1 cellular context compared by ENCODE assay signal in the genomic region with DNA sequence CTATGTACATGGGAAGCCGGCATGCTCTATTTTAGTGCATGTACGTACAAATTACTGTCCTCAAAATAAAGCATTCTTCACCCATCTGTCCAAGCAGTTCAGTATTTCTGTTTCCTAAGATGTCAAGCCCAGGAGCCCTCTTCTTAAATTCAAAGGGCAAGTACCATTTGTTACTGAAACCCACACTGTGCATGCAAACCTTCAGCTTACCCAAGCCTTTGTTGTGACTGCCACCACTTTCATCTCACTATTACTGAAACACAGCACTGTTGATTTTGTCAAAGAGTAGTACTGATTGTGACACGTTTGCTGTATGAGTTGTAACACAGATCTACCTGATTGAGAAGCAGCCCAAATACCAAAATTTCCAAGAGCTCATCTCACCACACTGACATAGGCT.
TF ChIP-seq lines count a peak whose summit lies in the region.

No MANE protein-coding gene starts in this region.

TF ChIP-seq in H1, 55 proteins besides CTCF, POLR2A, EP300 and RAD21 (continued from another document):
- TF ChIP-seq, protein P1, sequence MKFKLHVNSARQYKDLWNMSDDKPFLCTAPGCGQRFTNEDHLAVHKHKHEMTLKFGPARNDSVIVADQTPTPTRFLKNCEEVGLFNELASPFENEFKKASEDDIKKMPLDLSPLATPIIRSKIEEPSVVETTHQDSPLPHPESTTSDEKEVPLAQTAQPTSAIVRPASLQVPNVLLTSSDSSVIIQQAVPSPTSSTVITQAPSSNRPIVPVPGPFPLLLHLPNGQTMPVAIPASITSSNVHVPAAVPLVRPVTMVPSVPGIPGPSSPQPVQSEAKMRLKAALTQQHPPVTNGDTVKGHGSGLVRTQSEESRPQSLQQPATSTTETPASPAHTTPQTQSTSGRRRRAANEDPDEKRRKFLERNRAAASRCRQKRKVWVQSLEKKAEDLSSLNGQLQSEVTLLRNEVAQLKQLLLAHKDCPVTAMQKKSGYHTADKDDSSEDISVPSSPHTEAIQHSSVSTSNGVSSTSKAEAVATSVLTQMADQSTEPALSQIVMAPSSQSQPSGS (IDR thresholded peaks at IDR 0.05; ENCODE audit: low read length) = no peak
- TF ChIP-seq SAP30 (IDR thresholded peaks at IDR 0.05; ENCODE audit: insufficient read depth, insufficient replicate concordance, low read length) (no peak), MAFK (IDR thresholded peaks at IDR 0.05; ENCODE audit: low read depth, low read length) (no peak), USF2 (IDR thresholded peaks at IDR 0.05; ENCODE audit: low read length) (no peak), SRF (IDR thresholded peaks at IDR 0.05; ENCODE audit: low read depth, low read length) (no peak), SUZ12 (IDR thresholded peaks at IDR 0.05; ENCODE audit: low read length) (no peak), SP2 (IDR thresholded peaks at IDR 0.05; ENCODE audit: low read length) (no peak), CREB1 (IDR thresholded peaks at IDR 0.05) (no peak), CEBPB (IDR thresholded peaks at IDR 0.05; ENCODE audit: low read depth, low read length) (no peak), KDM4A (IDR thresholded peaks at IDR 0.05; ENCODE audit: low read depth, low read length, severe bottlenecking) (no peak), POU5F1 (IDR thresholded peaks at IDR 0.05; ENCODE audit: low read depth, low read length) (no peak), CTBP2 (IDR thresholded peaks at IDR 0.05; ENCODE audit: borderline replicate concordance, insufficient read depth, insufficient read length, low read length) (no peak), TEAD4 (IDR thresholded peaks at IDR 0.05; ENCODE audit: low read depth, low read length) (no peak)
- TF ChIP-seq, protein P2, sequence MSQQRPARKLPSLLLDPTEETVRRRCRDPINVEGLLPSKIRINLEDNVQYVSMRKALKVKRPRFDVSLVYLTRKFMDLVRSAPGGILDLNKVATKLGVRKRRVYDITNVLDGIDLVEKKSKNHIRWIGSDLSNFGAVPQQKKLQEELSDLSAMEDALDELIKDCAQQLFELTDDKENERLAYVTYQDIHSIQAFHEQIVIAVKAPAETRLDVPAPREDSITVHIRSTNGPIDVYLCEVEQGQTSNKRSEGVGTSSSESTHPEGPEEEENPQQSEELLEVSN (IDR thresholded peaks at IDR 0.05) = no peak
